ENCODE assay signal across 21 cellular contexts in genomic region chr3:159953320-159953719, GRCh38. TPM values are rescaled to one million over a fixed set of nuclear protein-coding genes. Genes with fewer than 3 reads are reported as not detected.
DNase-seq lines count a peak whose midpoint lies in the region; ATAC-seq and TF ChIP-seq lines count a peak whose summit lies in the region.
"Had no signal": no experiment of that assay in that cellular context is flagged by ENCODE, and none has a peak within 500 bp of the region (broad histone marks: within the 10 kb centered on the region; RNA-seq: fewer than 3 reads in every experiment).

No MANE protein-coding gene starts in this region.

- no peak overlapping the region for H3K4me3 Mint-ChIP-seq in brain
- no peak overlapping the region for H3K4me3 Mint-ChIP-seq in activated CD4-positive, alpha-beta T cell treated with anti-CD3 and anti-CD28 coated beads, Interleukin-2, amount 10 ng/mL, durations not matched to agents 7 days and 5 days

- H3K27ac Mint-ChIP-seq in brain = peak overlapping the region in 4 of 5 experiments; percentile 7 to 68 (median 56)
- H3K27ac Mint-ChIP-seq in activated CD4-positive, alpha-beta T cell treated with anti-CD3 and anti-CD28 coated beads, Interleukin-2, amount 10 ng/mL, durations not matched to agents 7 days and 5 days = no peak overlapping the region

- peaks cover 7% of the 10 kb centered on the region for H3K27me3 Mint-ChIP-seq in brain
- H3K27me3 Mint-ChIP-seq in activated CD4-positive, alpha-beta T cell treated with anti-CD3 and anti-CD28 coated beads, Interleukin-2, amount 10 ng/mL, durations not matched to agents 7 days and 5 days = peaks cover 37% of the 10 kb centered on the region

- peaks cover 3 to 8% (median 3%) of the 10 kb centered on the region in 5 experiments for H3K9me3 Mint-ChIP-seq in brain
- peaks cover 3% of the 10 kb centered on the region for H3K9me3 Mint-ChIP-seq in activated CD4-positive, alpha-beta T cell treated with anti-CD3 and anti-CD28 coated beads, Interleukin-2, amount 10 ng/mL, durations not matched to agents 7 days and 5 days

- H3K36me3 Mint-ChIP-seq in brain = no peaks in the 10 kb centered on the region
- H3K36me3 Mint-ChIP-seq in activated CD4-positive, alpha-beta T cell treated with anti-CD3 and anti-CD28 coated beads, Interleukin-2, amount 10 ng/mL, durations not matched to agents 7 days and 5 days (ENCODE audit: low read depth) = no peaks in the 10 kb centered on the region

- DNase-seq in SKM-1 treated with dmso at 0.1 percent for 144 hours (lab: John Stamatoyannopoulos, UW; ENCODE audit: unreplicated experiment) = peak; percentile 10
- DNase-seq in SKM-1 (lab: John Stamatoyannopoulos, UW; ENCODE audit: unreplicated experiment) = no peak
- DNase-seq in NOMO-1 treated with dmso at 0.1 percent for 144 hours (lab: John Stamatoyannopoulos, UW; ENCODE audit: unreplicated experiment) = peak; percentile 64
- DNase-seq in NCI-H2196 treated with DMSO at 0.1 percent for 48 hours (lab: John Stamatoyannopoulos, UW; ENCODE audit: unreplicated experiment) = no peak
- no peak for DNase-seq in hypothalamus (lab: John Stamatoyannopoulos, UW)
- DNase-seq in activated CD4-positive, alpha-beta T cell treated with anti-CD3 and anti-CD28 coated beads, Interleukin-2, amount 10 ng/mL, durations not matched to agents 7 days and 5 days = no peak
- DNase-seq: ACHN, C1 segment of cervical spinal cord, EL, GF-D8, Karpas-422, MG63, NCI-H1105 treated with DMSO at 0.1 percent for 48 hours, NCI-H2081, NCI-H2171 treated with DMSO at 0.1 percent for 48 hours, NCI-H446, Peyer's patch, T-helper 2 cell had no signal

- POLR2A ChIA-PET in activated CD4-positive, alpha-beta T cell treated with anti-CD3 and anti-CD28 coated beads, Interleukin-2, amount 10 ng/mL, durations not matched to agents 7 days and 5 days (lab: Charles Lee) = no interaction called here

- TF ChIP-seq CTCF in brain (conservative IDR thresholded peaks at IDR 0.05) = no peak

- H3K4me1 Mint-ChIP-seq in brain = peaks cover 21% of the 10 kb centered on the region
- no peaks in the 10 kb centered on the region for H3K4me1 Mint-ChIP-seq in activated CD4-positive, alpha-beta T cell treated with anti-CD3 and anti-CD28 coated beads, Interleukin-2, amount 10 ng/mL, durations not matched to agents 7 days and 5 days

- no peak for ATAC-seq in HG03095 (IDR thresholded peaks at IDR 0.05; ENCODE audit: unreplicated experiment)
- ATAC-seq: HCT116 had no signal

- CTCF ChIA-PET in activated CD4-positive, alpha-beta T cell treated with anti-CD3 and anti-CD28 coated beads, Interleukin-2, amount 10 ng/mL, durations not matched to agents 7 days and 5 days (lab: Charles Lee) = no interaction called here

RNA-seq across cellular contexts. Expression of gene IL12A, which starts 35.3 kb away (rescaled TPM):
- 0.34 TPM for polyA plus RNA-seq in brain (ENCODE audit: insufficient read depth, low read depth, low replicate concordance)
- under 1 TPM in 1 of 2 experiments, not detected in 1; 0.17 TPM for total RNA-seq in activated CD4-positive, alpha-beta T cell treated with anti-CD3 and anti-CD28 coated beads, Interleukin-2, amount 10 ng/mL, durations not matched to agents 7 days and 5 days

Comparison
In these comparisons a context has a peak if more than half of its experiments do, and no peak if none do; other contexts are left out.
1. DNase-seq: peak in SKM-1 treated with dmso at 0.1 percent for 144 hours (single experiment) and NOMO-1 treated with dmso at 0.1 percent for 144 hours (single experiment); none in SKM-1 (single experiment), NCI-H2196 treated with DMSO at 0.1 percent for 48 hours (single experiment), hypothalamus (0 of 51) and activated CD4-positive, alpha-beta T cell treated with anti-CD3 and anti-CD28 coated beads, Interleukin-2, amount 10 ng/mL, durations not matched to agents 7 days and 5 days (single experiment).